In genomic region chr1:202348509-202349262, GRCh38 we compare ENCODE assay signal across 1 cellular context.
TF ChIP-seq lines count a peak whose summit lies in the region.

Gene PPP1R12B, plus strand, starts transcription at chr1:202348699. Its CDS starts 153 bp downstream, at chr1:202348852.

TF ChIP-seq in GM23338, 12 proteins besides CTCF, POLR2A, EP300 and RAD21 (continued from another document):
- TF ChIP-seq STAT1 (IDR thresholded peaks at IDR 0.05; ENCODE audit: unreplicated experiment) (no peak), ZNF462 (CRISPR knock-in tag; IDR thresholded peaks at IDR 0.05) (no peak)
- TF ChIP-seq, protein P1, sequence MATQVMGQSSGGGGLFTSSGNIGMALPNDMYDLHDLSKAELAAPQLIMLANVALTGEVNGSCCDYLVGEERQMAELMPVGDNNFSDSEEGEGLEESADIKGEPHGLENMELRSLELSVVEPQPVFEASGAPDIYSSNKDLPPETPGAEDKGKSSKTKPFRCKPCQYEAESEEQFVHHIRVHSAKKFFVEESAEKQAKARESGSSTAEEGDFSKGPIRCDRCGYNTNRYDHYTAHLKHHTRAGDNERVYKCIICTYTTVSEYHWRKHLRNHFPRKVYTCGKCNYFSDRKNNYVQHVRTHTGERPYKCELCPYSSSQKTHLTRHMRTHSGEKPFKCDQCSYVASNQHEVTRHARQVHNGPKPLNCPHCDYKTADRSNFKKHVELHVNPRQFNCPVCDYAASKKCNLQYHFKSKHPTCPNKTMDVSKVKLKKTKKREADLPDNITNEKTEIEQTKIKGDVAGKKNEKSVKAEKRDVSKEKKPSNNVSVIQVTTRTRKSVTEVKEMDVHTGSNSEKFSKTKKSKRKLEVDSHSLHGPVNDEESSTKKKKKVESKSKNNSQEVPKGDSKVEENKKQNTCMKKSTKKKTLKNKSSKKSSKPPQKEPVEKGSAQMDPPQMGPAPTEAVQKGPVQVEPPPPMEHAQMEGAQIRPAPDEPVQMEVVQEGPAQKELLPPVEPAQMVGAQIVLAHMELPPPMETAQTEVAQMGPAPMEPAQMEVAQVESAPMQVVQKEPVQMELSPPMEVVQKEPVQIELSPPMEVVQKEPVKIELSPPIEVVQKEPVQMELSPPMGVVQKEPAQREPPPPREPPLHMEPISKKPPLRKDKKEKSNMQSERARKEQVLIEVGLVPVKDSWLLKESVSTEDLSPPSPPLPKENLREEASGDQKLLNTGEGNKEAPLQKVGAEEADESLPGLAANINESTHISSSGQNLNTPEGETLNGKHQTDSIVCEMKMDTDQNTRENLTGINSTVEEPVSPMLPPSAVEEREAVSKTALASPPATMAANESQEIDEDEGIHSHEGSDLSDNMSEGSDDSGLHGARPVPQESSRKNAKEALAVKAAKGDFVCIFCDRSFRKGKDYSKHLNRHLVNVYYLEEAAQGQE (IDR thresholded peaks at IDR 0.05; ENCODE audit: unreplicated experiment): no peak
